Comparison of ENCODE assay signal across 1 cellular context in the genomic region with DNA sequence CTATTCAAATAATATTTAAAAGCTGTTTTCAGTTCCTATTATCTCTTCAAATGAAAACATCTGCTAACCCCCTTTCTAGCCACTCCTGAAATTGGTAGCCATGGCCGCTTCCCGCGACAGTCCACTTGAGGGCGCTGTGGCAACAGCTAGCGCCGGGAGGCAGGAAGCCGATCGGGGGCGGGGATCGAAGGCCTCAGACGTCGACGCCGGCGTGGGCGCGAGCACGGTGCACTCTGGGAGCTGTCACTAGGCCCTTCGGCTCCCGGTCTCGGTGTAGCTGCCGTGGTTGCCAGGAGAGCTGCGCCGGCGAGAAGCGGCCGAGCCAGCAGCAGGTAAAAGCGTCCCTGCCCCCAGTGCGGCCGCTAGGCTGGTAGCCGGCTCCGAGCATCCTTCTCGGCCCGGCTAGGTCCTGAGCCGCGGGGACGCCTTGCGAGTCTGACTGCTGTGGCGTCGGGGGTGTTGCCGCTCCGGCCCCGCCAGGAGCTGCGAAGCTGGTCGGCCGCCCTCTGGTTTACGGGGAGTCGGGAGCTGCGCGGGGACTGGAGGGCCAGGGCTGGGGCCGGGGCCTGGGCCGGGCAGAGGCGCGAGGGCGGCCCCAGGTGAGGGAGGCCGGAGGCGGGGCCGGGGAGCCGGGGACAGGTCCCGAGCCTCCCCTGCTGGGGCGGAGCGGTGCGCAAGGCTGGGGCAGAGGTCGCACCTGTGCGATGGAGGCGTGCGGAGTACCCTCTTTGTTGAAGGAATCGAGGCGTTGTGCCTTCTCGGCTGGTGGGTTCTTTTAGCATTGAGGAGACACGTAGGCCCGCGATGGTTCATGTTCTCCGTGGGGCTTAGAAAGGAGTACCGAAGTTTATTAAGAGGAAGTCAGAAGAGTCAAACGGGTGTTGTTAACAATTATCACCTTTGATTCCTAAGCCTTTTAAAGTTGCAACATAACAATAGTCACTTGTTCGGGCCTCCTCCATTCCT.
TF ChIP-seq lines count a peak whose summit lies in the region.

A gene with protein sequence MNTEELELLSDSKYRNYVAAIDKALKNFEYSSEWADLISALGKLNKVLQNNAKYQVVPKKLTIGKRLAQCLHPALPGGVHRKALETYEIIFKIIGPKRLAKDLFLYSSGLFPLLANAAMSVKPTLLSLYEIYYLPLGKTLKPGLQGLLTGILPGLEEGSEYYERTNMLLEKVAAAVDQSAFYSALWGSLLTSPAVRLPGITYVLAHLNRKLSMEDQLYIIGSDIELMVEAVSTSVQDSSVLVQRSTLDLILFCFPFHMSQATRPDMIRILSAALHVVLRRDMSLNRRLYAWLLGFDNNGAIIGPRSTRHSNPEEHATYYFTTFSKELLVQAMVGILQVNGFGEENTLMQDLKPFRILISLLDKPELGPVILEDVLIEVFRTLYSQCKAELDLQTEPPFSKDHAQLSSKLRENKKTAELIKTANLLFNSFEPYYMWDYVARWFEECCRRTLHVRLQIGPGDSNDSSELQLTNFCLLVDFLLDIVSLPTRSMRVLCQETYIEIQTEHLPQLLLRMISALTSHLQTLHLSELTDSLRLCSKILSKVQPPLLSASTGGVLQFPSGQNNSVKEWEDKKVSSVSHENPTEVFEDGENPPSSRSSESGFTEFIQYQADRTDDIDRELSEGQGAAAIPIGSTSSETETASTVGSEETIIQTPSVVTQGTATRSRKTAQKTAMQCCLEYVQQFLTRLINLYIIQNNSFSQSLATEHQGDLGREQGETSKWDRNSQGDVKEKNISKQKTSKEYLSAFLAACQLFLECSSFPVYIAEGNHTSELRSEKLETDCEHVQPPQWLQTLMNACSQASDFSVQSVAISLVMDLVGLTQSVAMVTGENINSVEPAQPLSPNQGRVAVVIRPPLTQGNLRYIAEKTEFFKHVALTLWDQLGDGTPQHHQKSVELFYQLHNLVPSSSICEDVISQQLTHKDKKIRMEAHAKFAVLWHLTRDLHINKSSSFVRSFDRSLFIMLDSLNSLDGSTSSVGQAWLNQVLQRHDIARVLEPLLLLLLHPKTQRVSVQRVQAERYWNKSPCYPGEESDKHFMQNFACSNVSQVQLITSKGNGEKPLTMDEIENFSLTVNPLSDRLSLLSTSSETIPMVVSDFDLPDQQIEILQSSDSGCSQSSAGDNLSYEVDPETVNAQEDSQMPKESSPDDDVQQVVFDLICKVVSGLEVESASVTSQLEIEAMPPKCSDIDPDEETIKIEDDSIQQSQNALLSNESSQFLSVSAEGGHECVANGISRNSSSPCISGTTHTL (N-terminal part only) (plus strand): TSS at position 224 of the 966 bp plus-strand sequence. CDS start 29,307 bp downstream, outside the sequence.

TF ChIP-seq in HepG2, 621 proteins besides CTCF, POLR2A, EP300 and RAD21 (continued from another document and continues in another):
- TF ChIP-seq SIX4 (CRISPR knock-in tag; IDR thresholded peaks at IDR 0.05) (no peak), FOXA3 (CRISPR knock-in tag; IDR thresholded peaks at IDR 0.05) (peak; percentile 45), KDM5B (CRISPR knock-in tag; IDR thresholded peaks at IDR 0.05; ENCODE audit: borderline replicate concordance) (peak; percentile 92; the same call in 1 of the 2 replicates), REPIN1 (CRISPR knock-in tag; IDR thresholded peaks at IDR 0.05; ENCODE audit: borderline replicate concordance, low read depth) (peak; percentile 44; the same call in 1 of the 2 replicates), ZNF256 (CRISPR knock-in tag; conservative IDR thresholded peaks at IDR 0.05) (peak; percentile 7; the same call in 1 of the 2 replicates), ZNF34 (CRISPR knock-in tag; IDR thresholded peaks at IDR 0.05; ENCODE audit: borderline replicate concordance) (0 out of 2 replicates have a peak, but pooled peaks have one; percentile 28), SAFB2 (CRISPR knock-in tag; IDR thresholded peaks at IDR 0.05; ENCODE audit: borderline replicate concordance, low read depth) (no peak), ATF7 (IDR thresholded peaks at IDR 0.05) (no peak), ATF7 (CRISPR knock-in tag; IDR thresholded peaks at IDR 0.05) (peak; percentile 25; the same call in 1 of the 2 replicates), GATAD2A (CRISPR knock-in tag; IDR thresholded peaks at IDR 0.05) (peak; percentile 74), THAP11 (CRISPR knock-in tag; IDR thresholded peaks at IDR 0.05) (peak; percentile 83), GPBP1L1 (CRISPR knock-in tag; IDR thresholded peaks at IDR 0.05) (no peak), KLF6 (CRISPR knock-in tag; IDR thresholded peaks at IDR 0.05) (peak; percentile 27; the same call in 1 of the 2 replicates), NR2C2 (CRISPR knock-in tag; IDR thresholded peaks at IDR 0.05; ENCODE audit: borderline replicate concordance) (peak; percentile 48; the same call in 1 of the 2 replicates), ZBTB38 (CRISPR knock-in tag; IDR thresholded peaks at IDR 0.05) (no peak; the same call in 1 of the 2 replicates), ZNF136 (CRISPR knock-in tag; IDR thresholded peaks at IDR 0.05; ENCODE audit: low read depth) (0 out of 2 replicates have a peak, but pooled peaks have one; percentile 44), SRSF1 (optimal IDR thresholded peaks at IDR 0.05; ENCODE audit: low read depth, low read length) (peak; percentile 18), MZF1 (CRISPR knock-in tag; IDR thresholded peaks at IDR 0.05; ENCODE audit: borderline replicate concordance) (0 out of 2 replicates have a peak, but pooled peaks have one; percentile 66), ATF1 (CRISPR knock-in tag; IDR thresholded peaks at IDR 0.05) (no peak), ZNF230 (CRISPR knock-in tag; IDR thresholded peaks at IDR 0.05) (peak; percentile 90), ZFP91 (CRISPR knock-in tag; IDR thresholded peaks at IDR 0.05; ENCODE audit: borderline replicate concordance) (peak; percentile 93), E2F5 (CRISPR knock-in tag; conservative IDR thresholded peaks at IDR 0.05) (0 out of 2 replicates have a peak, but pooled peaks have one; percentile 45), HCFC1 (IDR thresholded peaks at IDR 0.05; ENCODE audit: low read depth, low read length) (no peak), ZNF784 (CRISPR knock-in tag; IDR thresholded peaks at IDR 0.05; ENCODE audit: borderline replicate concordance) (peak; percentile 41; the same call in 1 of the 2 replicates), ZNF607 (CRISPR knock-in tag; IDR thresholded peaks at IDR 0.05; ENCODE audit: borderline replicate concordance) (peak; percentile 95), HIVEP1 (CRISPR knock-in tag; IDR thresholded peaks at IDR 0.05) (0 out of 2 replicates have a peak, but pooled peaks have one; percentile 60), FOXJ3 (CRISPR knock-in tag; IDR thresholded peaks at IDR 0.05; ENCODE audit: borderline replicate concordance) (no peak), ZNF570 (CRISPR knock-in tag; IDR thresholded peaks at IDR 0.05; ENCODE audit: borderline replicate concordance) (no peak), MIXL1 (CRISPR knock-in tag; IDR thresholded peaks at IDR 0.05) (peak; percentile 42; the same call in 1 of the 2 replicates), PHF8 (CRISPR knock-in tag; IDR thresholded peaks at IDR 0.05) (peak; percentile 76), JUNB (CRISPR knock-in tag; IDR thresholded peaks at IDR 0.05; ENCODE audit: borderline replicate concordance) (no peak), SAP130 (CRISPR knock-in tag; IDR thresholded peaks at IDR 0.05; ENCODE audit: low read depth) (peak; percentile 95), FOXO1 (CRISPR knock-in tag; IDR thresholded peaks at IDR 0.05) (peak; percentile 52), ERF (CRISPR knock-in tag; IDR thresholded peaks at IDR 0.05) (peak; percentile 78), CCDC6 (CRISPR knock-in tag; IDR thresholded peaks at IDR 0.05) (peak; percentile 57), ZNF275 (CRISPR knock-in tag; IDR thresholded peaks at IDR 0.05; ENCODE audit: borderline replicate concordance) (peak; percentile 60; the same call in 1 of the 2 replicates), KLF16 (CRISPR knock-in tag; IDR thresholded peaks at IDR 0.05) (peak in 1 of 2 experiments; percentile 87; a peak in 1 of 4 replicates), ZNF18 (CRISPR knock-in tag; IDR thresholded peaks at IDR 0.05; ENCODE audit: insufficient replicate concordance) (peak; percentile 68)
- TF ChIP-seq, protein P1, sequence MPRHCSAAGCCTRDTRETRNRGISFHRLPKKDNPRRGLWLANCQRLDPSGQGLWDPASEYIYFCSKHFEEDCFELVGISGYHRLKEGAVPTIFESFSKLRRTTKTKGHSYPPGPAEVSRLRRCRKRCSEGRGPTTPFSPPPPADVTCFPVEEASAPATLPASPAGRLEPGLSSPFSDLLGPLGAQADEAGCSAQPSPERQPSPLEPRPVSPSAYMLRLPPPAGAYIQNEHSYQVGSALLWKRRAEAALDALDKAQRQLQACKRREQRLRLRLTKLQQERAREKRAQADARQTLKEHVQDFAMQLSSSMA (CRISPR knock-in tag; IDR thresholded peaks at IDR 0.05) = 0 out of 2 replicates have a peak, but pooled peaks have one; percentile 70
- TF ChIP-seq, protein P2, sequence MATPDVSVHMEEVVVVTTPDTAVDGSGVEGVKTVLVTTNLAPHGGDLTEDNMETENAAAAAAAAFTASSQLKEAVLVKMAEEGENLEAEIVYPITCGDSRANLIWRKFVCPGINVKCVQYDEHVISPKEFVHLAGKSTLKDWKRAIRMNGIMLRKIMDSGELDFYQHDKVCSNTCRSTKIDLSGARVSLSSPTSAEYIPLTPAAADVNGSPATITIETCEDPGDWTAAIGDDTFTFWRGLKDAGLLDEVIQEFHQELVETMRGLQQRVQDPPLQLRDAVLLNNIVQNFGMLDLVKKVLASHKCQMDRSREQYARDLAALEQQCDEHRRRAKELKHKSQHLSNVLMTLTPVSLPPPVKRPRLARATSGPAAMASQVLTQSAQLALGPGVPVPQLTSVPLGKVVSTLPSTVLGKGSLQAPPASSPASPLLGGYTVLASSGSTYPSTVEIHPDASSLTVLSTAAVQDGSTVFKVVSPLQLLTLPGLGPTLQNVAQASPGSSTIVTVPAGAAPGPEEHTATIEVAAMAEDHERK (CRISPR knock-in tag; IDR thresholded peaks at IDR 0.05; ENCODE audit: low read depth) = peak; percentile 76
- TF ChIP-seq, protein P3, sequence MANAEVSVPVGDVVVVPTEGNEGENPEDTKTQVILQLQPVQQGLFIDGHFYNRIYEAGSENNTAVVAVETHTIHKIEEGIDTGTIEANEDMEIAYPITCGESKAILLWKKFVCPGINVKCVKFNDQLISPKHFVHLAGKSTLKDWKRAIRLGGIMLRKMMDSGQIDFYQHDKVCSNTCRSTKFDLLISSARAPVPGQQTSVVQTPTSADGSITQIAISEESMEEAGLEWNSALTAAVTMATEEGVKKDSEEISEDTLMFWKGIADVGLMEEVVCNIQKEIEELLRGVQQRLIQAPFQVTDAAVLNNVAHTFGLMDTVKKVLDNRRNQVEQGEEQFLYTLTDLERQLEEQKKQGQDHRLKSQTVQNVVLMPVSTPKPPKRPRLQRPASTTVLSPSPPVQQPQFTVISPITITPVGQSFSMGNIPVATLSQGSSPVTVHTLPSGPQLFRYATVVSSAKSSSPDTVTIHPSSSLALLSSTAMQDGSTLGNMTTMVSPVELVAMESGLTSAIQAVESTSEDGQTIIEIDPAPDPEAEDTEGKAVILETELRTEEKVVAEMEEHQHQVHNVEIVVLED (CRISPR knock-in tag; IDR thresholded peaks at IDR 0.05; ENCODE audit: borderline replicate concordance) = peak; percentile 95
